In genomic region chrX:54640721-54641120, GRCh38 we compare ENCODE assay signal across 10 cellular contexts.
DNase-seq lines count a peak whose midpoint lies in the region; ATAC-seq lines count a peak whose summit lies in the region.
"Had no signal": no experiment of that assay in that cellular context is flagged by ENCODE, and none has a peak within 500 bp of the region (broad histone marks: within the 10 kb centered on the region; RNA-seq: fewer than 3 reads in every experiment).

No MANE protein-coding gene starts in this region.

- 0 out of 2 replicates have a peak overlapping the region, but pooled peaks have one; percentile 8 for H2AFZ ChIP-seq in Karpas-422 (ENCODE audit: low read length)

- no peaks in the 10 kb centered on the region for H3K9me3 ChIP-seq in CD4-positive, CD25-positive, alpha-beta regulatory T cell (ENCODE audit: control insufficient read depth in 2 of 2, low read length in 2 of 2)
- peaks cover 5% of the 10 kb centered on the region for H3K9me3 ChIP-seq in Karpas-422 (ENCODE audit: low read length)

- H3K4me1 ChIP-seq in CD4-positive, CD25-positive, alpha-beta regulatory T cell (ENCODE audit: control insufficient read depth, insufficient read depth, low read length, poor library complexity, severe bottlenecking): peaks cover 5% of the 10 kb centered on the region
- peaks cover 28% of the 10 kb centered on the region for H3K4me1 ChIP-seq in Karpas-422 (ENCODE audit: low read length)

- H3K4me3 ChIP-seq in CD4-positive, CD25-positive, alpha-beta regulatory T cell (ENCODE audit: low read depth, low read length): no peak overlapping the region
- H3K4me3 ChIP-seq in Karpas-422 (ENCODE audit: low read length): peak overlapping the region; percentile 74; the same call in 1 of the 2 replicates

- peak overlapping the region; percentile 80; the same call in 1 of the 2 replicates for H3K9ac ChIP-seq in Karpas-422 (ENCODE audit: low read length)

- H3K9me3 Mint-ChIP-seq in CD4-positive, CD25-positive, alpha-beta regulatory T cell: peaks cover 0 to 4% (median 0%) of the 10 kb centered on the region in 7 donors

- H3K27me3 ChIP-seq in CD4-positive, CD25-positive, alpha-beta regulatory T cell (ENCODE audit: control insufficient read depth, insufficient read depth, low read length): no peaks in the 10 kb centered on the region
- no peaks in the 10 kb centered on the region for H3K27me3 ChIP-seq in Karpas-422 (ENCODE audit: low read length)

- peak overlapping the region; percentile 72 for H3K4me2 ChIP-seq in Karpas-422 (ENCODE audit: low read depth, low read length, poor library complexity, severe bottlenecking)

- no peaks in the 10 kb centered on the region for H3K36me3 ChIP-seq in CD4-positive, CD25-positive, alpha-beta regulatory T cell (ENCODE audit: control insufficient read depth, insufficient read depth, low read length)
- peaks cover 4% of the 10 kb centered on the region; the same call in 1 of the 2 replicates for H3K36me3 ChIP-seq in Karpas-422 (ENCODE audit: insufficient read depth, low read length)

- no peaks in the 10 kb centered on the region for H3K27me3 Mint-ChIP-seq in CD4-positive, CD25-positive, alpha-beta regulatory T cell
- H3K27me3 Mint-ChIP-seq: activated naive CD4-positive, alpha-beta T cell treated with anti-CD3 and anti-CD28 coated beads, Interleukin-2, amount 50 U/mL, for 24 hours had no signal

- no peaks in the 10 kb centered on the region for H3K36me3 Mint-ChIP-seq in CD4-positive, CD25-positive, alpha-beta regulatory T cell

- no peaks in the 10 kb centered on the region for H4K20me1 ChIP-seq in Karpas-422 (ENCODE audit: insufficient read depth, low read depth, low read length)

- peak overlapping the region; percentile 95 for H3K27ac ChIP-seq in CD4-positive, CD25-positive, alpha-beta regulatory T cell (ENCODE audit: insufficient read depth, low read length, poor library complexity, severe bottlenecking)
- H3K27ac ChIP-seq in Karpas-422 (ENCODE audit: low read length): peak overlapping the region; percentile 92; the same call in 1 of the 2 replicates

- no peaks in the 10 kb centered on the region for H3K9me2 ChIP-seq in Karpas-422 (replicated peaks; ENCODE audit: insufficient read depth, low read length)

- peaks cover 0 to 22% (median 13%) of the 10 kb centered on the region in 4 donors for H3K4me1 Mint-ChIP-seq in CD4-positive, CD25-positive, alpha-beta regulatory T cell

- DNase-seq in CD4-positive, CD25-positive, alpha-beta regulatory T cell: no peak
- DNase-seq in Karpas-422 (no peak), brain pericyte (ENCODE audit: low read depth, low spot score) (peak; percentile 29), myocyte (ENCODE audit: low read depth) (peak; percentile 95), NK-92 (lab: John Stamatoyannopoulos, UW; ENCODE audit: unreplicated experiment) (no peak), T-helper 1 cell (no peak), GM19240 (ENCODE audit: insufficient read length, low spot score) (no peak), cerebellum (ENCODE audit: low spot score) (no peak)
- DNase-seq: NCI-H748 treated with DMSO at 0.1 percent for 48 hours had no signal

- ATAC-seq in CD4-positive, CD25-positive, alpha-beta regulatory T cell (ENCODE audit: low read depth in 2 of 2): no peak

- no peak overlapping the region for H3K4me3 Mint-ChIP-seq in CD4-positive, CD25-positive, alpha-beta regulatory T cell

- no peaks in the 10 kb centered on the region for H3K79me2 ChIP-seq in Karpas-422 (ENCODE audit: low read length)

- peak overlapping the region in 1 of 3 donors; percentile 98 for H3K27ac Mint-ChIP-seq in CD4-positive, CD25-positive, alpha-beta regulatory T cell

Comparison
In these comparisons a context has a peak if more than half of its experiments do, and no peak if none do; other contexts are left out.
1. DNase-seq: peak in brain pericyte (single experiment) and myocyte (single experiment); none in CD4-positive, CD25-positive, alpha-beta regulatory T cell (0 of 3), Karpas-422 (single experiment), NK-92 (single experiment), T-helper 1 cell (0 of 5), GM19240 (single experiment) and cerebellum (single experiment).